In the genomic region with DNA sequence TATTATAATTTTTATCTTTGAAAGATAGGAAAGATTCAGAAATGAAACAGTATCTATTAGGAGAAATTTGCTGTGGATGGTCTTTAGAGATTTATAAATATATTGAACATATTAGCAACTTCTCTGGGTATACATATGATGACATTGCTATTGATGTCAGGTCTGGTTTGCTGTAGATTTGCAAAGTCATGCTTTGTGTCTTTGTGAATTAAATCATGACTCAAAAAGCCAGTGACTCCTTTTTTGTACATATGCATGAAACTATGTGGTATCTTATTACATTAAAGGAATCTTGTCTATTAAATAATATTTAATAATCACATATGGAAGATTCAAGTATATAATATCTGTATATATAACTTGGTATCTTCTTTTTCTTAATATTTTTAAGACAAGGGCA, we compare ENCODE assay signal across 30 cellular contexts.
A peak's percentile ranks its signal among the peaks of the same experiment; 100 is the strongest.
DNase-seq lines count a peak whose midpoint lies in the region; ATAC-seq and TF ChIP-seq lines count a peak whose summit lies in the region.
"Had no signal": no experiment of that assay in that cellular context is flagged by ENCODE, and none has a peak within 500 bp of the region (broad histone marks: within the 10 kb centered on the region; RNA-seq: fewer than 3 reads in every experiment).

No MANE protein-coding gene starts in this region.

- no peak overlapping the region for H3K23ac ChIP-seq in mesenchymal stem cell (ENCODE audit: low read length in 2 of 2)

- H3K4me1 ChIP-seq in GM23248 (ENCODE audit: insufficient read depth) = no peaks in the 10 kb centered on the region
- peaks cover 12% of the 10 kb centered on the region for H3K4me1 ChIP-seq in osteoblast (ENCODE audit: insufficient read depth, low read length)
- H3K4me1 ChIP-seq in mesenchymal stem cell (ENCODE audit: control insufficient read depth, insufficient read depth, low read depth, low read length) = no peaks in the 10 kb centered on the region
- H3K4me1 ChIP-seq: adrenal gland, colonic mucosa, psoas muscle had no signal

- no peak overlapping the region for H2BK12ac ChIP-seq in mesenchymal stem cell (ENCODE audit: low read length in 2 of 2)

- H2AK5ac ChIP-seq in mesenchymal stem cell (ENCODE audit: low read length, severe bottlenecking) = no peak overlapping the region

- H3K27me3 ChIP-seq in GM23248 (replicated peaks; ENCODE audit: insufficient read depth) (no peaks in the 10 kb centered on the region), osteoblast (ENCODE audit: insufficient read depth, low read length) (no peaks in the 10 kb centered on the region), mesenchymal stem cell (ENCODE audit: control insufficient read depth in 1 of 2, insufficient read depth in 1 of 2, low read length in 2 of 2) (no peaks in the 10 kb centered on the region)
- H3K27me3 ChIP-seq: adrenal gland, colonic mucosa had no signal

- no peak overlapping the region for H3K18ac ChIP-seq in mesenchymal stem cell (ENCODE audit: low read depth in 1 of 2, low read length in 2 of 2)

- H3K4me2 ChIP-seq in GM23248 (ENCODE audit: unreplicated experiment) = no peak overlapping the region
- H3K4me2 ChIP-seq in osteoblast (ENCODE audit: insufficient read depth, low read length) = no peak overlapping the region
- no peak overlapping the region for H3K4me2 ChIP-seq in mesenchymal stem cell (ENCODE audit: low read length, poor library complexity, severe bottlenecking)

- H3K79me1 ChIP-seq in mesenchymal stem cell (replicated peaks; ENCODE audit: low read length, poor library complexity, severe bottlenecking) = no peaks in the 10 kb centered on the region

- DNase-seq in GM23248 (peak; percentile 25), fibroblast of gingiva (ENCODE audit: low read depth) (peak; percentile 7), osteoblast (ENCODE audit: insufficient read length, low spot score, missing footprints) (peak; percentile 17), mesenchymal stem cell (no peak), GM13977 (ENCODE audit: low spot score) (no peak)
- DNase-seq: activated B cell treated with CpG ODN at 0.5 μM for 24 hours; activated CD8-positive, alpha-beta memory T cell treated with anti-CD3 and anti-CD28 coated beads, Interleukin-2, amount 10 ng/mL, durations not matched to agents 7 days and 5 days; activated T-cell treated with anti-CD3 and anti-CD28 coated beads, Interleukin-2, amount 50 U/mL, for 48 hours; adrenal gland; colonic mucosa; effector memory CD4-positive, alpha-beta T cell; erythroblast; HFFc6; hypothalamus; immature natural killer cell; naive B cell; NCI-H1092; NCI-H1694 treated with DMSO at 0.1 percent for 48 hours; NCI-H524 treated with DMSO at 0.1 percent for 48 hours; NK-92 treated with Interleukin-12 subunit alpha and Interleukin-12 subunit beta, amount 100 ng/mL, for 24 hours; psoas muscle; SHP77 treated with DMSO at 0.1 percent for 48 hours; small intestine; trophoblast cell had no signal

- H2BK5ac ChIP-seq in mesenchymal stem cell (ENCODE audit: low read depth, low read length, poor library complexity, severe bottlenecking) = no peak overlapping the region

- H2AFZ ChIP-seq in GM23248 (no peak overlapping the region), osteoblast (ENCODE audit: low read length) (peak overlapping the region; percentile 44), mesenchymal stem cell (ENCODE audit: low read depth, low read length) (no peak overlapping the region)

- H3K27ac ChIP-seq in GM23248 (no peak overlapping the region), osteoblast (ENCODE audit: low read depth, low read length) (peak overlapping the region; percentile 48), mesenchymal stem cell (ENCODE audit: low read length, poor library complexity, severe bottlenecking) (no peak overlapping the region)
- H3K27ac ChIP-seq: adrenal gland, C4-2B, colonic mucosa, psoas muscle had no signal

- no peak for TF ChIP-seq CTCF in osteoblast (IDR thresholded peaks at IDR 0.05; ENCODE audit: extremely low read depth, low read depth, low read length)
- TF ChIP-seq CTCF in GM13977 (IDR thresholded peaks at IDR 0.05; ENCODE audit: extremely low read depth, insufficient read depth, missing control alignments) = no peak

- H4K20me1 ChIP-seq in GM23248 (ENCODE audit: insufficient read depth) (no peaks in the 10 kb centered on the region), osteoblast (ENCODE audit: insufficient read depth, low read length) (no peaks in the 10 kb centered on the region)

- peak; percentile 76 for ATAC-seq in SK-N-SH treated with all-trans-retinoic acid at 6 μM for 48 hours
- no peak for ATAC-seq in HG03175 (IDR thresholded peaks at IDR 0.05; ENCODE audit: unreplicated experiment)
- ATAC-seq: activated CD8-positive, alpha-beta memory T cell treated with anti-CD3 and anti-CD28 coated beads, Interleukin-2, amount 10 ng/mL, durations not matched to agents 7 days and 5 days; GM12878; left lobe of liver; Panc1; psoas muscle had no signal

- no peak overlapping the region for H3K4ac ChIP-seq in mesenchymal stem cell (ENCODE audit: low read depth in 1 of 2, low read length in 2 of 2)

- no peak overlapping the region for H3K4me3 ChIP-seq in GM23248
- no peak overlapping the region for H3K4me3 ChIP-seq in osteoblast (ENCODE audit: insufficient read depth, low read length)
- H3K4me3 ChIP-seq in mesenchymal stem cell (ENCODE audit: insufficient read depth in 1 of 2, low read depth in 1 of 2, low read length in 2 of 2) = no peak overlapping the region
- H3K4me3 ChIP-seq: adrenal gland, colonic mucosa, GM12878, psoas muscle had no signal

- H3K79me2 ChIP-seq in GM23248 (ENCODE audit: insufficient read depth) (no peaks in the 10 kb centered on the region), osteoblast (ENCODE audit: insufficient read depth, low read length) (no peaks in the 10 kb centered on the region)

- no peak overlapping the region for H3K9ac ChIP-seq in GM23248
- no peak overlapping the region for H3K9ac ChIP-seq in mesenchymal stem cell (ENCODE audit: low read length)

- H4K8ac ChIP-seq in mesenchymal stem cell (ENCODE audit: low read length) = no peak overlapping the region

- no peaks in the 10 kb centered on the region for H3K36me3 ChIP-seq in GM23248 (ENCODE audit: low read depth)
- H3K36me3 ChIP-seq in osteoblast (ENCODE audit: insufficient read depth, low read length) = no peaks in the 10 kb centered on the region
- no peaks in the 10 kb centered on the region for H3K36me3 ChIP-seq in mesenchymal stem cell (ENCODE audit: control insufficient read depth in 1 of 2, insufficient read depth in 2 of 2, low read depth in 1 of 2, low read length in 2 of 2)
- H3K36me3 ChIP-seq: adrenal gland, colonic mucosa had no signal

- no peak overlapping the region for H3K14ac ChIP-seq in mesenchymal stem cell (ENCODE audit: low read length in 2 of 2)

- no peak overlapping the region for H2BK15ac ChIP-seq in mesenchymal stem cell (ENCODE audit: low read depth, poor library complexity, severe bottlenecking)

- H2BK120ac ChIP-seq in mesenchymal stem cell (ENCODE audit: low read depth, low read length) = no peak overlapping the region

- in situ Hi-C loops in GM23248 (cut with MboI) (no loop called here), GM13977 (cut with MboI; ENCODE audit: low pct_unique_long_range_greater_than_20kb, low sequenced_read_pairs, unreplicated experiment) (no loop called here)

- H3K9me2 ChIP-seq in GM23248 (ENCODE audit: insufficient read depth) = no peaks in the 10 kb centered on the region

- H3K9me3 ChIP-seq in GM23248 (ENCODE audit: low read depth) = no peaks in the 10 kb centered on the region
- no peaks in the 10 kb centered on the region for H3K9me3 ChIP-seq in osteoblast (ENCODE audit: low read depth, low read length)
- H3K9me3 ChIP-seq in mesenchymal stem cell (ENCODE audit: control insufficient read depth, low read length) = no peaks in the 10 kb centered on the region
- H3K9me3 ChIP-seq: adrenal gland, colonic mucosa, psoas muscle had no signal

- H3F3A ChIP-seq in GM23248 (ENCODE audit: insufficient read depth) = no peaks in the 10 kb centered on the region

- no peak overlapping the region for H4K91ac ChIP-seq in mesenchymal stem cell (ENCODE audit: low read length)

TF ChIP-seq in SK-N-SH treated with all-trans-retinoic acid at 6 μM for 48 hours, 23 proteins besides CTCF, POLR2A, EP300 and RAD21 (continues in another document):
- TF ChIP-seq, protein P1, sequence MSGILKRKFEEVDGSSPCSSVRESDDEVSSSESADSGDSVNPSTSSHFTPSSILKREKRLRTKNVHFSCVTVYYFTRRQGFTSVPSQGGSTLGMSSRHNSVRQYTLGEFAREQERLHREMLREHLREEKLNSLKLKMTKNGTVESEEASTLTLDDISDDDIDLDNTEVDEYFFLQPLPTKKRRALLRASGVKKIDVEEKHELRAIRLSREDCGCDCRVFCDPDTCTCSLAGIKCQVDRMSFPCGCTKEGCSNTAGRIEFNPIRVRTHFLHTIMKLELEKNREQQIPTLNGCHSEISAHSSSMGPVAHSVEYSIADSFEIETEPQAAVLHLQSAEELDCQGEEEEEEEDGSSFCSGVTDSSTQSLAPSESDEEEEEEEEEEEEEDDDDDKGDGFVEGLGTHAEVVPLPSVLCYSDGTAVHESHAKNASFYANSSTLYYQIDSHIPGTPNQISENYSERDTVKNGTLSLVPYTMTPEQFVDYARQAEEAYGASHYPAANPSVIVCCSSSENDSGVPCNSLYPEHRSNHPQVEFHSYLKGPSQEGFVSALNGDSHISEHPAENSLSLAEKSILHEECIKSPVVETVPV (CRISPR knock-in tag; IDR thresholded peaks at IDR 0.05) = no peak
- no peak for TF ChIP-seq ZNF565 (CRISPR knock-in tag; conservative IDR thresholded peaks at IDR 0.05; ENCODE audit: low read depth)
- TF ChIP-seq, protein P2, sequence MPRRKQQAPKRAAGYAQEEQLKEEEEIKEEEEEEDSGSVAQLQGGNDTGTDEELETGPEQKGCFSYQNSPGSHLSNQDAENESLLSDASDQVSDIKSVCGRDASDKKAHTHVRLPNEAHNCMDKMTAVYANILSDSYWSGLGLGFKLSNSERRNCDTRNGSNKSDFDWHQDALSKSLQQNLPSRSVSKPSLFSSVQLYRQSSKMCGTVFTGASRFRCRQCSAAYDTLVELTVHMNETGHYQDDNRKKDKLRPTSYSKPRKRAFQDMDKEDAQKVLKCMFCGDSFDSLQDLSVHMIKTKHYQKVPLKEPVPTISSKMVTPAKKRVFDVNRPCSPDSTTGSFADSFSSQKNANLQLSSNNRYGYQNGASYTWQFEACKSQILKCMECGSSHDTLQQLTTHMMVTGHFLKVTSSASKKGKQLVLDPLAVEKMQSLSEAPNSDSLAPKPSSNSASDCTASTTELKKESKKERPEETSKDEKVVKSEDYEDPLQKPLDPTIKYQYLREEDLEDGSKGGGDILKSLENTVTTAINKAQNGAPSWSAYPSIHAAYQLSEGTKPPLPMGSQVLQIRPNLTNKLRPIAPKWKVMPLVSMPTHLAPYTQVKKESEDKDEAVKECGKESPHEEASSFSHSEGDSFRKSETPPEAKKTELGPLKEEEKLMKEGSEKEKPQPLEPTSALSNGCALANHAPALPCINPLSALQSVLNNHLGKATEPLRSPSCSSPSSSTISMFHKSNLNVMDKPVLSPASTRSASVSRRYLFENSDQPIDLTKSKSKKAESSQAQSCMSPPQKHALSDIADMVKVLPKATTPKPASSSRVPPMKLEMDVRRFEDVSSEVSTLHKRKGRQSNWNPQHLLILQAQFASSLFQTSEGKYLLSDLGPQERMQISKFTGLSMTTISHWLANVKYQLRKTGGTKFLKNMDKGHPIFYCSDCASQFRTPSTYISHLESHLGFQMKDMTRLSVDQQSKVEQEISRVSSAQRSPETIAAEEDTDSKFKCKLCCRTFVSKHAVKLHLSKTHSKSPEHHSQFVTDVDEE (CRISPR knock-in tag; IDR thresholded peaks at IDR 0.05) = no peak
- no peak for TF ChIP-seq ZFP30 (CRISPR knock-in tag; IDR thresholded peaks at IDR 0.05)

Comparison
In these comparisons a context has a peak if more than half of its experiments do, and no peak if none do; other contexts are left out.
1. DNase-seq: peak in GM23248 (single experiment), fibroblast of gingiva (single experiment) and osteoblast (single experiment); none in mesenchymal stem cell (single experiment) and GM13977 (single experiment).